Comparison of ENCODE assay signal across 24 cellular contexts in genomic region chr5:125552486-125552885, GRCh38.
DNase-seq lines count a peak whose midpoint lies in the region; ATAC-seq, FAIRE-seq and TF ChIP-seq lines count a peak whose summit lies in the region.
"Had no signal": no experiment of that assay in that cellular context is flagged by ENCODE, and none has a peak within 500 bp of the region (broad histone marks: within the 10 kb centered on the region; RNA-seq: fewer than 3 reads in every experiment).

No MANE protein-coding gene starts in this region.

- no peak overlapping the region for H3K27ac Mint-ChIP-seq in CD8-positive, alpha-beta memory T cell
- H3K27ac Mint-ChIP-seq: CD4-positive, CD25-positive, alpha-beta regulatory T cell had no signal

- H4K20me1 ChIP-seq in endothelial cell of umbilical vein (replicated peaks; ENCODE audit: control insufficient read depth, extremely low read depth, insufficient read depth, low read length) = no peaks in the 10 kb centered on the region
- H4K20me1 ChIP-seq: BLaER1 had no signal

- no peak for FAIRE-seq in endothelial cell of umbilical vein (lab: Jason Lieb, UNC)
- FAIRE-seq: GM12891, H54 had no signal

- TF ChIP-seq POLR2A in endothelial cell of umbilical vein (IDR thresholded peaks at IDR 0.05; ENCODE audit: low read depth, low read length) = no peak

- no peaks in the 10 kb centered on the region for H3K4me1 Mint-ChIP-seq in CD8-positive, alpha-beta memory T cell
- H3K4me1 Mint-ChIP-seq: CD4-positive, CD25-positive, alpha-beta regulatory T cell had no signal

- TF ChIP-seq CTCF in Panc1 (IDR thresholded peaks at IDR 0.05) = no peak
- no peak for TF ChIP-seq CTCF in endothelial cell of umbilical vein (IDR thresholded peaks at IDR 0.05; ENCODE audit: extremely low read depth in 1 of 2, insufficient read depth in 1 of 2, low read depth in 1 of 2, low read length in 2 of 2)

- H3K27me3 Mint-ChIP-seq in CD8-positive, alpha-beta memory T cell = no peaks in the 10 kb centered on the region
- H3K27me3 Mint-ChIP-seq: CD4-positive, CD25-positive, alpha-beta regulatory T cell had no signal

- BruUV-seq in Panc1 (replicated peaks; lab: Mats Ljungman, UMichigan) (no TSS peak), endothelial cell of umbilical vein (replicated peaks; lab: Mats Ljungman, UMichigan) (no TSS peak)

- dilution Hi-C loops in endothelial cell of umbilical vein (cut with MboI; ENCODE audit: extremely low pct_ligation_motif_present, low sequenced_read_pairs) = no loop called here

- no peaks in the 10 kb centered on the region for H3K79me2 ChIP-seq in endothelial cell of umbilical vein (ENCODE audit: control insufficient read depth, insufficient read depth, low read length)

- no peak overlapping the region for H2AFZ ChIP-seq in endothelial cell of umbilical vein (ENCODE audit: low read depth, low read length)
- H2AFZ ChIP-seq: PC-9 had no signal

- DNase-seq in EL (peak; percentile 15), Panc1 (ENCODE audit: low read depth, low spot score) (no peak), endothelial cell of umbilical vein (ENCODE audit: low read depth, low spot score) (peak; percentile 4), iris pigment epithelial cell (ENCODE audit: low read depth) (peak; percentile 49)
- no peak for DNase-seq in CD8-positive, alpha-beta memory T cell
- DNase-seq: CD4-positive, CD25-positive, alpha-beta regulatory T cell; GF-D8; KG1; NCI-H1048; NCI-H1417 treated with DMSO at 0.1 percent for 48 hours; NCI-H1694 treated with DMSO at 0.1 percent for 48 hours; NCI-H2081; NCI-H2227 treated with DMSO at 0.1 percent for 48 hours; NCI-H526 treated with DMSO at 0.1 percent for 48 hours; PC-9; Right ventricle myocardium superior; RPMI8226 had no signal

- H3K4me2 ChIP-seq in endothelial cell of umbilical vein (ENCODE audit: insufficient read depth, low read length) = no peak overlapping the region
- H3K4me2 ChIP-seq: BLaER1, PC-9 had no signal

- H3K27me3 ChIP-seq in Panc1 (ENCODE audit: control insufficient read depth, insufficient read depth, low read length) (no peaks in the 10 kb centered on the region), endothelial cell of umbilical vein (ENCODE audit: control insufficient read depth in 2 of 2, insufficient read depth in 2 of 2, low read length in 2 of 2) (no peaks in the 10 kb centered on the region)
- H3K27me3 ChIP-seq in CD8-positive, alpha-beta memory T cell (ENCODE audit: insufficient read depth, low read length, poor library complexity, severe bottlenecking) = no peaks in the 10 kb centered on the region
- H3K27me3 ChIP-seq: BLaER1, SJSA1 had no signal

- H3K9me3 ChIP-seq in Panc1 (ENCODE audit: control insufficient read depth, insufficient read depth, low read depth, low read length) (no peaks in the 10 kb centered on the region; the same call in 1 of the 2 replicates), endothelial cell of umbilical vein (replicated peaks; ENCODE audit: control insufficient read depth, insufficient read depth, low read length) (no peaks in the 10 kb centered on the region)
- H3K9me3 ChIP-seq in CD8-positive, alpha-beta memory T cell (ENCODE audit: low read length) = no peaks in the 10 kb centered on the region
- H3K9me3 ChIP-seq: BLaER1, SJSA1 had no signal

- H3K4me3 ChIP-seq in Panc1 (ENCODE audit: low read depth in 2 of 2, low read length in 2 of 2) = no peak overlapping the region
- H3K4me3 ChIP-seq in endothelial cell of umbilical vein (replicated peaks in 1 of 3; ENCODE audit: insufficient read depth in 1 of 3, low read depth in 1 of 3, low read length in 3 of 3) = no peak overlapping the region
- no peak overlapping the region for H3K4me3 ChIP-seq in CD8-positive, alpha-beta memory T cell (ENCODE audit: low read length)
- H3K4me3 ChIP-seq: BLaER1, PC-9, SJSA1 had no signal

- no peak for ATAC-seq in Panc1
- ATAC-seq in HG02870 (IDR thresholded peaks at IDR 0.05; ENCODE audit: unreplicated experiment) = no peak
- ATAC-seq in HG03439 (IDR thresholded peaks at IDR 0.05; ENCODE audit: unreplicated experiment) = no peak
- no peak for ATAC-seq in HG03571 (IDR thresholded peaks at IDR 0.05; ENCODE audit: unreplicated experiment)

- H3K36me3 Mint-ChIP-seq in CD8-positive, alpha-beta memory T cell = no peaks in the 10 kb centered on the region
- H3K36me3 Mint-ChIP-seq: CD4-positive, CD25-positive, alpha-beta regulatory T cell had no signal

- H3K36me3 ChIP-seq in Panc1 (ENCODE audit: control insufficient read depth, insufficient read depth, low read length) (no peaks in the 10 kb centered on the region), endothelial cell of umbilical vein (ENCODE audit: control insufficient read depth in 2 of 2, extremely low read depth in 1 of 2, insufficient read depth in 2 of 2, low read length in 2 of 2) (no peaks in the 10 kb centered on the region)
- H3K36me3 ChIP-seq in CD8-positive, alpha-beta memory T cell (ENCODE audit: insufficient read depth, low read length) = no peaks in the 10 kb centered on the region
- H3K36me3 ChIP-seq: BLaER1, SJSA1 had no signal

- in situ Hi-C loops in Panc1 (cut with HindIII; ENCODE audit: low pct_unique_long_range_greater_than_20kb, low sequenced_read_pairs) = no loop called here

- no peak overlapping the region for H3K9ac ChIP-seq in endothelial cell of umbilical vein (replicated peaks; ENCODE audit: extremely low read depth, insufficient read depth, low read length)
- H3K9ac ChIP-seq: BLaER1 had no signal

- H3K27ac ChIP-seq in Panc1 (ENCODE audit: low read length) = peak overlapping the region; percentile 94
- H3K27ac ChIP-seq in endothelial cell of umbilical vein (ENCODE audit: insufficient read depth, low read depth, low read length) = no peak overlapping the region
- H3K27ac ChIP-seq in CD8-positive, alpha-beta memory T cell (ENCODE audit: low read depth, low read length) = no peak overlapping the region
- H3K27ac ChIP-seq: BLaER1, PC-9, SJSA1 had no signal

- CTCF ChIA-PET in Panc1 (lab: Charles Lee) = interaction anchor here (0.6 kb wide), 1 partner anchor 180 kb away, joined by 3 read pairs; no protein-coding TSS in a partner anchor
- CTCF ChIA-PET in endothelial cell of umbilical vein (lab: Charles Lee) = interaction anchor here (4.0 kb wide), 1 partner anchor 68 kb away, joined by 17 read pairs; no protein-coding TSS in a partner anchor
- CTCF ChIA-PET in CD8-positive, alpha-beta memory T cell (lab: Charles Lee) = interaction anchor here (1.3 kb wide), 1 partner anchor 11 kb away, joined by 3 read pairs; no protein-coding TSS in a partner anchor

- intact Hi-C loops in Panc1 (cut with micrococcal nuclease; ENCODE audit: unreplicated experiment) = no loop called here
- intact Hi-C loops in endothelial cell of umbilical vein (cut with micrococcal nuclease) = loop anchor here (5.0 to 10.0 kb wide), 5 partner anchors 275 to 1015 kb away; no protein-coding TSS in a partner anchor

- POLR2A ChIA-PET in Panc1 (lab: Charles Lee) (no interaction called here), endothelial cell of umbilical vein (lab: Charles Lee) (no interaction called here)
- POLR2A ChIA-PET in CD8-positive, alpha-beta memory T cell (lab: Charles Lee) = no interaction called here

- H3K4me3 Mint-ChIP-seq in CD8-positive, alpha-beta memory T cell = no peak overlapping the region

- peaks cover 29% of the 10 kb centered on the region for H3K4me1 ChIP-seq in Panc1 (ENCODE audit: control insufficient read depth, insufficient read depth, low read length)
- peaks cover 30% of the 10 kb centered on the region for H3K4me1 ChIP-seq in endothelial cell of umbilical vein (ENCODE audit: control insufficient read depth, extremely low read depth, insufficient read depth, low read length)
- H3K4me1 ChIP-seq in CD8-positive, alpha-beta memory T cell (ENCODE audit: insufficient read depth, low read length) = no peaks in the 10 kb centered on the region

- H3K9me1 ChIP-seq in endothelial cell of umbilical vein (replicated peaks; ENCODE audit: control insufficient read depth, extremely low read depth, insufficient read depth, low read length) = no peaks in the 10 kb centered on the region

- peaks cover 2 to 23% (median 13%) of the 10 kb centered on the region in 5 donors for H3K9me3 Mint-ChIP-seq in CD8-positive, alpha-beta memory T cell

TF ChIP-seq in endothelial cell of umbilical vein, 7 proteins besides CTCF, POLR2A, EP300 and RAD21:
- TF ChIP-seq GATA2 (IDR thresholded peaks at IDR 0.05; ENCODE audit: insufficient read depth, insufficient read length, low read depth, low read length) (no peak), POLR2AphosphoS5 (IDR thresholded peaks at IDR 0.05; ENCODE audit: insufficient read depth, low read depth, low read length) (peak; percentile 27), MYC (IDR thresholded peaks at IDR 0.05; ENCODE audit: low read depth, low read length) (no peak), JUN (IDR thresholded peaks at IDR 0.05; ENCODE audit: borderline replicate concordance, insufficient read depth, insufficient read length, low read depth) (no peak)

Comparison
In these comparisons a context has a peak if more than half of its experiments do, and no peak if none do; other contexts are left out.
1. DNase-seq: peak in EL (single experiment), endothelial cell of umbilical vein (single experiment) and iris pigment epithelial cell (single experiment); none in Panc1 (single experiment) and CD8-positive, alpha-beta memory T cell (0 of 5).